In the genomic region with DNA sequence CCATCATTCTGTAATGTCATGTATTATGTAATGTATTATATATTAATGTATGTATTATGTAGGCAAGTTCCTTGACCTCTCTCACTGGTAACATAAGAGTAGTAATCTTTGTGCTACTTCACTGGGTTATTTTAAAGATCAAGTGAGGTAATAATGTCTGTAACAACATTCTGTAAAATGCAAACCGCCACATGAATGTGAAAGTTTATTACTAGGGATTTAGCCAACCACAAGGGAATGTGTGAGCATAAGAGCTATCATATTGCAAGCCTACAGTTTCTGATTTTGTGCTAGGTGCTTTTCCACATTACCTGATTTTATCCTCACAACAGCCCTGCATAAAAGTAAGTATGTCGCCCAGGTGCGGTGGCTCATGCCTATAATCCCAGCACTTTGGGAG, we compare ENCODE assay signal across 3 cellular contexts. TPM values are rescaled to one million over a fixed set of nuclear protein-coding genes. Genes with fewer than 3 reads are reported as not detected.
"Had no signal": no experiment of that assay in that cellular context is flagged by ENCODE, and none has a peak within 500 bp of the region (broad histone marks: within the 10 kb centered on the region; RNA-seq: fewer than 3 reads in every experiment).

No MANE protein-coding gene starts in this region.

RNA-seq across cellular contexts. Expression of gene RHD, which starts 52.1 kb away (rescaled TPM):
- total RNA-seq: GM23248, H1, H4 had no signal
